ENCODE assay signal across 27 cellular contexts in genomic region chr12:84336231-84336630, GRCh38.
"Had no signal": no experiment of that assay in that cellular context is flagged by ENCODE, and none has a peak within 500 bp of the region (broad histone marks: within the 10 kb centered on the region; RNA-seq: fewer than 3 reads in every experiment).

No MANE protein-coding gene starts in this region.

- H3K4me1 ChIP-seq: body of pancreas, breast epithelium had no signal

- FAIRE-seq: astrocyte had no signal

- H3K9me3 ChIP-seq: body of pancreas, breast epithelium had no signal

- H3K36me3 ChIP-seq: breast epithelium had no signal

- H3K4me3 ChIP-seq: body of pancreas, breast epithelium had no signal

- H3K27me3 ChIP-seq: body of pancreas, breast epithelium had no signal

- H3K27ac ChIP-seq: body of pancreas, breast epithelium had no signal

- ATAC-seq: activated CD8-positive, alpha-beta T cell treated with anti-CD3 and anti-CD28 coated beads for 36 hours; body of pancreas had no signal

- DNase-seq: activated CD4-positive, alpha-beta T cell treated with anti-CD3 and anti-CD28 coated beads, Interleukin-2, amount 10 ng/mL, durations not matched to agents 24 days and 14 days; activated CD4-positive, alpha-beta T cell treated with anti-CD3 and anti-CD28 coated beads, Interleukin-2, amount 50 U/mL, for 4 hours; activated CD8-positive, alpha-beta T cell treated with anti-CD3 and anti-CD28 coated beads for 36 hours; activated gamma-delta T cell; activated naive CD4-positive, alpha-beta T cell treated with Interleukin-2 at 50 U/mL for 16 hours; activated naive CD8-positive, alpha-beta T cell treated with anti-CD3 and anti-CD28 coated beads, Interleukin-2, amount 10 ng/mL, durations not matched to agents 7 days and 5 days; activated T-cell treated with anti-CD3 and anti-CD28 coated beads, Interleukin-2, amount 50 U/mL, for 24 hours; body of pancreas; caudate nucleus; Karpas-422; KBM-7; NCI-H1105 treated with DMSO at 0.1 percent for 48 hours; NCI-H1436; NCI-H1694; NCI-H1930; NCI-H2081 treated with DMSO at 0.1 percent for 48 hours; NCI-H345; NCI-H526; NCI-H748 treated with DMSO at 0.1 percent for 48 hours; NK-92 treated with Interleukin-12 subunit alpha and Interleukin-12 subunit beta, amount 100 ng/mL, for 24 hours; Right ventricle myocardium superior; SW 1271; T-helper 1 cell; T-helper 2 cell; T-helper 9 cell had no signal
